ENCODE assay signal across 17 cellular contexts in the genomic region with DNA sequence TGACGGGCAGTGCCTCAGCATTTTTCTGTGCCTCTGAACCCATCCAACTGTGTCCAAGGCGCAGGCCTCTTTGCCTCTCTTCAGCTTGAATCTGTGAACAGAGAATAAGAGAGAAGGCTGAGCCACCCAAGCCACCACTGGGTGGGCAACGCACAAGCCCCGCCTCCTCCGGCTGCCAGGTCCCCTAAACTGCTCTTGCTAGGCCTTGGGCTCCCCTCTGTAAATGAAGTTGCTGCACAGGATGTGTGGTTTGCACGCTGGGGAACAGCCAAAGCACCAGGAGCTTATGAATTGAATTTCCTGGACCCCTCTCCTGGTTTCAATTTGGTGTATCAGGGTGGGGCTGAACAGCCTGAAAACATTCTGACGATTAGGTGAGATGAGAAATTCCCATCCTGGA. TPM values are rescaled to one million over a fixed set of nuclear protein-coding genes. Genes with fewer than 3 reads are reported as not detected.
DNase-seq lines count a peak whose midpoint lies in the region; ATAC-seq and TF ChIP-seq lines count a peak whose summit lies in the region.
"Had no signal": no experiment of that assay in that cellular context is flagged by ENCODE, and none has a peak within 500 bp of the region (broad histone marks: within the 10 kb centered on the region; RNA-seq: fewer than 3 reads in every experiment).

No MANE protein-coding gene starts in this region.

- TF ChIP-seq CTCF in GM23338 (conservative IDR thresholded peaks at IDR 0.05; ENCODE audit: low read depth in 2 of 2): no peak
- no peak for TF ChIP-seq CTCF in nephron progenitor cell (IDR thresholded peaks at IDR 0.05)

- H3K9me3 ChIP-seq in KOPT-K1 (ENCODE audit: insufficient read depth, low read length, poor library complexity, severe bottlenecking) (no peaks in the 10 kb centered on the region), thymus (ENCODE audit: control insufficient read depth) (no peaks in the 10 kb centered on the region)
- H3K9me3 ChIP-seq: A549 had no signal

- H3K36me3 Mint-ChIP-seq in GM23338 (ENCODE audit: low read depth) (no peaks in the 10 kb centered on the region), nephron progenitor cell (ENCODE audit: low read depth) (no peaks in the 10 kb centered on the region)
- H3K36me3 Mint-ChIP-seq in activated T-helper 2 cell treated with anti-CD3 and anti-CD28 coated beads, Interferon-gamma antibody, Interleukin-2, Interleukin-4, amounts not matched to agents 10 μg/mL and 5 μg/mL and 100 μg/mL, durations not matched to agents 14 hours and 24 hours and 36 hours (ENCODE audit: low read depth): peaks cover 4% of the 10 kb centered on the region
- H3K36me3 Mint-ChIP-seq: CD4-positive, CD25-positive, alpha-beta regulatory T cell had no signal

- no peaks in the 10 kb centered on the region for H4K20me1 ChIP-seq in GM23338 (replicated peaks; ENCODE audit: insufficient read depth)

- intact Hi-C loops in activated T-helper 2 cell treated with anti-CD3 and anti-CD28 coated beads, Interferon-gamma antibody, Interleukin-2, Interleukin-4, amounts not matched to agents 10 μg/mL and 5 μg/mL and 100 μg/mL, durations not matched to agents 14 hours and 24 hours and 36 hours (cut with micrococcal nuclease): loop anchor here (2.0 to 10.0 kb wide), 2 partner anchors 18 to 54 kb away; no protein-coding TSS in a partner anchor

- no peaks in the 10 kb centered on the region for H3K9me3 Mint-ChIP-seq in GM23338
- H3K9me3 Mint-ChIP-seq in activated T-helper 2 cell treated with anti-CD3 and anti-CD28 coated beads, Interferon-gamma antibody, Interleukin-2, Interleukin-4, amounts not matched to agents 10 μg/mL and 5 μg/mL and 100 μg/mL, durations not matched to agents 14 hours and 24 hours and 36 hours: no peaks in the 10 kb centered on the region
- H3K9me3 Mint-ChIP-seq in nephron progenitor cell: no peaks in the 10 kb centered on the region
- H3K9me3 Mint-ChIP-seq: H9 had no signal

- DNase-seq in GM23338 (ENCODE audit: low spot score): no peak
- DNase-seq in activated T-helper 2 cell treated with anti-CD3 and anti-CD28 coated beads, Interferon-gamma antibody, Interleukin-2, Interleukin-4, amounts not matched to agents 10 μg/mL and 5 μg/mL and 100 μg/mL, durations not matched to agents 14 hours and 24 hours and 36 hours (ENCODE audit: low spot score): no peak
- no peak for DNase-seq in nephron progenitor cell
- no peak for DNase-seq in GM19238 (ENCODE audit: insufficient read length, low spot score)
- DNase-seq in midbrain (lab: John Stamatoyannopoulos, UW): no peak
- DNase-seq in NCI-H1105 treated with DMSO at 0.1 percent for 48 hours (lab: John Stamatoyannopoulos, UW): no peak
- DNase-seq: CD4-positive, CD25-positive, alpha-beta regulatory T cell; DMS53; GOT3; H9 had no signal

- no peaks in the 10 kb centered on the region for H3K79me2 ChIP-seq in GM23338 (replicated peaks; ENCODE audit: insufficient read depth)

- H3K4me1 Mint-ChIP-seq in GM23338: no peaks in the 10 kb centered on the region
- H3K4me1 Mint-ChIP-seq in activated T-helper 2 cell treated with anti-CD3 and anti-CD28 coated beads, Interferon-gamma antibody, Interleukin-2, Interleukin-4, amounts not matched to agents 10 μg/mL and 5 μg/mL and 100 μg/mL, durations not matched to agents 14 hours and 24 hours and 36 hours (ENCODE audit: low read depth): peaks cover 43% of the 10 kb centered on the region
- H3K4me1 Mint-ChIP-seq in nephron progenitor cell: no peaks in the 10 kb centered on the region

- no peak overlapping the region for H3K27ac ChIP-seq in GM23338 (ENCODE audit: low read depth)
- H3K27ac ChIP-seq in KOPT-K1 (ENCODE audit: low read depth, low read length, poor library complexity, severe bottlenecking): peak overlapping the region; percentile 55
- peak overlapping the region; percentile 10 for H3K27ac ChIP-seq in thymus (ENCODE audit: low read depth)
- H3K27ac ChIP-seq: A549 had no signal

- H3K4me2 ChIP-seq in GM23338: no peak overlapping the region
- H3K4me2 ChIP-seq: A549 had no signal

- no peak for ATAC-seq in GM23338

- H3K4me3 ChIP-seq in GM23338 (no peak overlapping the region), thymus (ENCODE audit: low read length) (no peak overlapping the region)
- H3K4me3 ChIP-seq: A549 had no signal

- 16% methylated on average over 7 of the region's 7 CpGs for WGBS in thymus

- peak overlapping the region; percentile 47; the same call in 1 of the 2 replicates for H2AFZ ChIP-seq in GM23338

- H3K36me3 ChIP-seq in GM23338 (ENCODE audit: insufficient read depth) (no peaks in the 10 kb centered on the region), KOPT-K1 (ENCODE audit: insufficient read depth, low read length) (no peaks in the 10 kb centered on the region), thymus (ENCODE audit: control insufficient read depth, insufficient read depth) (no peaks in the 10 kb centered on the region)

- peaks cover 2% of the 10 kb centered on the region for H3K27me3 Mint-ChIP-seq in GM23338 (ENCODE audit: insufficient read depth, low read depth, poor library complexity)
- H3K27me3 Mint-ChIP-seq in activated T-helper 2 cell treated with anti-CD3 and anti-CD28 coated beads, Interferon-gamma antibody, Interleukin-2, Interleukin-4, amounts not matched to agents 10 μg/mL and 5 μg/mL and 100 μg/mL, durations not matched to agents 14 hours and 24 hours and 36 hours (ENCODE audit: low read depth): peaks cover 15% of the 10 kb centered on the region
- H3K27me3 Mint-ChIP-seq in nephron progenitor cell (ENCODE audit: low read depth, poor library complexity): peaks cover 16% of the 10 kb centered on the region

- H3F3A ChIP-seq in GM23338 (replicated peaks; ENCODE audit: low read depth): no peaks in the 10 kb centered on the region

- H3K4me1 ChIP-seq in GM23338 (ENCODE audit: insufficient read depth) (no peaks in the 10 kb centered on the region), thymus (ENCODE audit: control insufficient read depth, insufficient read depth, low read length) (peaks cover 17% of the 10 kb centered on the region)
- H3K4me1 ChIP-seq: A549 had no signal

- H3K4me3 Mint-ChIP-seq in GM23338 (no peak overlapping the region), nephron progenitor cell (no peak overlapping the region)
- peak overlapping the region; percentile 51 for H3K4me3 Mint-ChIP-seq in activated T-helper 2 cell treated with anti-CD3 and anti-CD28 coated beads, Interferon-gamma antibody, Interleukin-2, Interleukin-4, amounts not matched to agents 10 μg/mL and 5 μg/mL and 100 μg/mL, durations not matched to agents 14 hours and 24 hours and 36 hours (ENCODE audit: low read depth)
- H3K4me3 Mint-ChIP-seq: CD4-positive, CD25-positive, alpha-beta regulatory T cell; H9 had no signal

- H3K27ac Mint-ChIP-seq in GM23338 (no peak overlapping the region), nephron progenitor cell (no peak overlapping the region)
- H3K27ac Mint-ChIP-seq in activated T-helper 2 cell treated with anti-CD3 and anti-CD28 coated beads, Interferon-gamma antibody, Interleukin-2, Interleukin-4, amounts not matched to agents 10 μg/mL and 5 μg/mL and 100 μg/mL, durations not matched to agents 14 hours and 24 hours and 36 hours: no peak overlapping the region
- H3K27ac Mint-ChIP-seq: CD4-positive, CD25-positive, alpha-beta regulatory T cell; H9 had no signal

- peaks cover 4% of the 10 kb centered on the region; the same call in 1 of the 2 replicates for H3K9me2 ChIP-seq in GM23338 (ENCODE audit: insufficient read depth)

- H3K27me3 ChIP-seq in GM23338 (ENCODE audit: insufficient read depth): no peaks in the 10 kb centered on the region
- no peaks in the 10 kb centered on the region for H3K27me3 ChIP-seq in thymus (ENCODE audit: control insufficient read depth, insufficient read depth)

TF ChIP-seq in GM23338, 12 proteins besides CTCF, POLR2A, EP300 and RAD21:
- TF ChIP-seq, protein P1, sequence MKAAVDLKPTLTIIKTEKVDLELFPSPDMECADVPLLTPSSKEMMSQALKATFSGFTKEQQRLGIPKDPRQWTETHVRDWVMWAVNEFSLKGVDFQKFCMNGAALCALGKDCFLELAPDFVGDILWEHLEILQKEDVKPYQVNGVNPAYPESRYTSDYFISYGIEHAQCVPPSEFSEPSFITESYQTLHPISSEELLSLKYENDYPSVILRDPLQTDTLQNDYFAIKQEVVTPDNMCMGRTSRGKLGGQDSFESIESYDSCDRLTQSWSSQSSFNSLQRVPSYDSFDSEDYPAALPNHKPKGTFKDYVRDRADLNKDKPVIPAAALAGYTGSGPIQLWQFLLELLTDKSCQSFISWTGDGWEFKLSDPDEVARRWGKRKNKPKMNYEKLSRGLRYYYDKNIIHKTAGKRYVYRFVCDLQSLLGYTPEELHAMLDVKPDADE (IDR thresholded peaks at IDR 0.05): no peak
- TF ChIP-seq EZH2 (IDR thresholded peaks at IDR 0.05; ENCODE audit: low read depth, unreplicated experiment) (no peak), JUNB (IDR thresholded peaks at IDR 0.05; ENCODE audit: unreplicated experiment) (no peak), ZNF114 (CRISPR knock-in tag; IDR thresholded peaks at IDR 0.05) (no peak), POLR2AphosphoS5 (IDR thresholded peaks at IDR 0.05; ENCODE audit: low read depth) (no peak), CREB1 (CRISPR knock-in tag; IDR thresholded peaks at IDR 0.05; ENCODE audit: low read depth) (no peak)

RNA-seq across cellular contexts. Expression of a gene that starts 2.5 kb away (rescaled TPM):
- total RNA-seq in GM23338 (2014; rRNA removed; shearing (Covaris generic)): not detected in 2 replicates
- polyA plus RNA-seq in GM23338 (2016; fragmentation: Nextera tagmentation; extraction: Ambion mirVana): not detected in 2 replicates
- total RNA-seq in activated T-helper 2 cell treated with anti-CD3 and anti-CD28 coated beads, Interferon-gamma antibody, Interleukin-2, Interleukin-4, amounts not matched to agents 10 μg/mL and 5 μg/mL and 100 μg/mL, durations not matched to agents 14 hours and 24 hours and 36 hours: 88.1 and 98.4 TPM in 2 replicates
- polyA plus RNA-seq in thymus: 6.2 TPM
- total RNA-seq: CD4-positive, CD25-positive, alpha-beta regulatory T cell; Daoy; H9; HT1080 had no signal
- polyA plus RNA-seq: A549; AG04450; BJ; CD4-positive, CD25-positive, alpha-beta regulatory T cell had no signal

RNA-seq across cellular contexts. Expression of a gene that starts 4.3 kb away (rescaled TPM):
- total RNA-seq in GM23338 (2014; rRNA removed; shearing (Covaris generic)): not detected in 2 replicates
- polyA plus RNA-seq in GM23338 (2016; fragmentation: Nextera tagmentation; extraction: Ambion mirVana): not detected in 2 replicates
- not detected in 2 replicates for total RNA-seq in activated T-helper 2 cell treated with anti-CD3 and anti-CD28 coated beads, Interferon-gamma antibody, Interleukin-2, Interleukin-4, amounts not matched to agents 10 μg/mL and 5 μg/mL and 100 μg/mL, durations not matched to agents 14 hours and 24 hours and 36 hours
- 10.7 TPM for polyA plus RNA-seq in thymus
- total RNA-seq: CD4-positive, CD25-positive, alpha-beta regulatory T cell; Daoy; H9; HT1080 had no signal
- polyA plus RNA-seq: A549; CD4-positive, CD25-positive, alpha-beta regulatory T cell had no signal

RNA-seq across cellular contexts. Expression of a gene that starts 41.3 kb away (rescaled TPM):
- not detected in 2 replicates for total RNA-seq in GM23338 (2014; rRNA removed; shearing (Covaris generic))
- polyA plus RNA-seq in GM23338 (2016; fragmentation: Nextera tagmentation; extraction: Ambion mirVana) (not detected in 2 replicates), thymus (2.9 TPM)
- not detected in 2 replicates for total RNA-seq in activated T-helper 2 cell treated with anti-CD3 and anti-CD28 coated beads, Interferon-gamma antibody, Interleukin-2, Interleukin-4, amounts not matched to agents 10 μg/mL and 5 μg/mL and 100 μg/mL, durations not matched to agents 14 hours and 24 hours and 36 hours
- total RNA-seq: CD4-positive, CD25-positive, alpha-beta regulatory T cell; Daoy; H9; HT1080 had no signal
- polyA plus RNA-seq: A549; CD4-positive, CD25-positive, alpha-beta regulatory T cell had no signal

Comparison
In these comparisons a context has a peak if more than half of its experiments do, and no peak if none do; other contexts are left out.
1. RNA of a gene that starts 2.5 kb away (total RNA-seq): 88.1 to 98.4 TPM in activated T-helper 2 cell treated with anti-CD3 and anti-CD28 coated beads, Interferon-gamma antibody, Interleukin-2, Interleukin-4, amounts not matched to agents 10 μg/mL and 5 μg/mL and 100 μg/mL, durations not matched to agents 14 hours and 24 hours and 36 hours; not detected in GM23338; every median in the first group is over 10 times any median in the second.